1 cellular context compared by ENCODE assay signal in the genomic region with DNA sequence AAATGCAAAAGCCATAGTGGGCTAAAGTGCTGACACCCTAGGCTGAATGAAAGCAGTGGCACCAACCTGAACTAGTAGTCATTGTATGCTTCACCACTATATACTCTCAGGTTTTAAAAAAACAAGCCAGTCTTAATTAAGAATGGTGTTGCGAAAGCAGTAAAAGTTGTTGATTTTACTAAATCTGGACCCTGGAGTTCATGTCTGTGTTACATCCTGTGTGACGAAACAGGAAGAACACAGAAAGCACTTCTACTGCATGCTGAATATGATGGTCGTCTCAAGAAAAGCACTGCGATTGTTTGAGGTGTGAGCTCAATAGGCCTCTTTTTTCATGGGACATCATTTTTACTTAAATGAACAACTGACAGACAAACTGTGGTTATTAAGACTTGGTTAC.
TF ChIP-seq lines count a peak whose summit lies in the region.

No MANE protein-coding gene starts in this region.

TF ChIP-seq in endothelial cell of umbilical vein, 7 proteins besides CTCF, POLR2A, EP300 and RAD21:
- TF ChIP-seq EZH2 (IDR thresholded peaks at IDR 0.05; ENCODE audit: borderline replicate concordance, low read depth, low read length, severe bottlenecking) (no peak), POLR2AphosphoS5 (IDR thresholded peaks at IDR 0.05; ENCODE audit: insufficient read depth, low read depth, low read length) (no peak), JUN (IDR thresholded peaks at IDR 0.05; ENCODE audit: borderline replicate concordance, insufficient read depth, insufficient read length, low read depth) (no peak), MAX (IDR thresholded peaks at IDR 0.05; ENCODE audit: insufficient read depth, insufficient read length) (no peak), MYC (IDR thresholded peaks at IDR 0.05; ENCODE audit: low read depth, low read length) (no peak), FOS (IDR thresholded peaks at IDR 0.05; ENCODE audit: borderline replicate concordance, insufficient read depth, low read length) (no peak), GATA2 (IDR thresholded peaks at IDR 0.05; ENCODE audit: insufficient read depth, insufficient read length, low read depth, low read length) (no peak)
